Comparison of ENCODE assay signal across 20 cellular contexts in the genomic region with DNA sequence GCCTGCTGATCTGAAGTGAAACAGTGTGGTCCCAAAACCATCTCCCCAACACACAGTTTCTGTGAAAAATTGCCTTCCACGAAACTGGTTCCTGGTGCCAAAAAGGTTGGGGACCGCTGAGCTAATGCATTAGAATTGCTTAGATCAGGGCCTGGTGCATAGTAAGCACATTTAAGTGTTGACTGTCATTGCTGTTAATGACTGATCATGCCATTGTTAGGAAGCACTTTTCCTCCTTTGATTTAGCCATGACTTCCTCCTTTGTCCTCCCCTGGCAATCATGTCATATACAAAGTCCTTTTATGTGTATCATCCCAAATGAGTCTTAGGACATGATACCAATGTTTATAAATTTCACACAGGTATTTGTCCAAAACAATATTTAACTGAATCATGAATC.
"Had no signal": no experiment of that assay in that cellular context is flagged by ENCODE, and none has a peak within 500 bp of the region (broad histone marks: within the 10 kb centered on the region; RNA-seq: fewer than 3 reads in every experiment).

No MANE protein-coding gene starts in this region.

- DNase-seq: activated CD4-positive, alpha-beta T cell treated with anti-CD3 and anti-CD28 coated beads for 48 hours; activated CD4-positive, alpha-beta T cell treated with anti-CD3 and anti-CD28 coated beads, Interleukin-2, amount 50 U/mL, for 4 hours; activated CD4-positive, CD25-positive, alpha-beta regulatory T cell treated with anti-CD3 and anti-CD28 coated beads, Interleukin-2, amount 50 U/mL, for 72 hours; activated CD8-positive, alpha-beta memory T cell treated with anti-CD3 and anti-CD28 coated beads, Interleukin-2, amount 50 U/mL, for 48 hours; activated CD8-positive, alpha-beta T cell treated with anti-CD3 and anti-CD28 coated beads, Interleukin-2, amount 10 ng/mL, durations not matched to agents 7 days and 5 days; activated naive CD4-positive, alpha-beta T cell; activated T-cell treated with anti-CD3 and anti-CD28 coated beads, Interleukin-2, amount 50 U/mL, for 1 hour; aorta; caudate nucleus; Karpas-422; NCI-H146; NCI-H1930; NCI-H2107; NCI-H2171 treated with DMSO at 0.1 percent for 48 hours; NCI-H345; NCI-H510A; NCI-H526 treated with DMSO at 0.1 percent for 48 hours; NK-92 treated with Interleukin-12 subunit alpha and Interleukin-12 subunit beta, amount 100 ng/mL, for 24 hours; SHP77 had no signal

- H3K27me3 ChIP-seq: breast epithelium had no signal

- H3K9me3 ChIP-seq: breast epithelium had no signal

- H3K4me1 ChIP-seq: breast epithelium had no signal

- ATAC-seq: activated CD8-positive, alpha-beta T cell treated with anti-CD3 and anti-CD28 coated beads, Interleukin-2, amount 10 ng/mL, durations not matched to agents 7 days and 5 days had no signal

- H3K36me3 ChIP-seq: breast epithelium had no signal

- H3K27ac ChIP-seq: breast epithelium had no signal

- H3K4me3 ChIP-seq: breast epithelium had no signal
